ENCODE assay signal across 19 cellular contexts in the genomic region with DNA sequence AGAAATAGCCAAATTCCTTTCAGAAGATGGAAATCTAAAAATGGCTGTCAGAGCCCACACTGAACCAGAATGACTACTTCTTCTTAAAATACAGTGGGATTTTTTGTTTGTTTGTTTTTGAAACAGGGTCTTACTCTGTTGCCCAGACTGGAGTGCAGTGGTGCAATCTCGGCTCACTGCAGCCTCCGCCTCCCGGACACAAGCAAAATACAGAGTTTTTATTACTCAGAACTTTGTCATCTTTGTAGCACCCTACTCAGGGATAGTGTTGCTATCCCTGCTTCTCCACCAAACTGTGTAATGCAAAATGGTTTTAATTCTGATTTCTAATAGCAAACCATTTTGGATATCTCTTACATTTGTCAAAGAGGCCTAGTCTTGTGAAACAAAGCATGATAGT.
"Had no signal": no experiment of that assay in that cellular context is flagged by ENCODE, and none has a peak within 500 bp of the region (broad histone marks: within the 10 kb centered on the region; RNA-seq: fewer than 3 reads in every experiment).

No MANE protein-coding gene starts in this region.

- H3K4me3 ChIP-seq: esophagus muscularis mucosa, heart left ventricle, mucosa of descending colon, ovary, right atrium auricular region, thyroid gland had no signal

- DNase-seq: effector memory CD8-positive, alpha-beta T cell; foreskin melanocyte; heart left ventricle; hippocampal formation; kidney glomerular epithelial cell; mammary epithelial cell; mucosa of descending colon; naive thymus-derived CD8-positive, alpha-beta T cell; ovary; small intestine; stimulated activated CD4-positive, alpha-beta T cell treated with anti-CD3 and anti-CD28 coated beads, Interleukin-2, amount 100 ng/mL, for 48 hours; stimulated activated naive CD4-positive, alpha-beta T cell treated with Interleukin-2 at 50 U/mL for 16 hours; thyroid gland had no signal

- H3K27ac ChIP-seq: epithelial cell of prostate, esophagus muscularis mucosa, heart left ventricle, neutrophil, ovary, right atrium auricular region, thyroid gland had no signal

- H3K27me3 Mint-ChIP-seq: dendritic cell treated with granulocyte-macrophage colony-stimulating factor and Interleukin-4, amounts not matched to agents 40 ng/mL and 50 ng/mL, for 4 days; effector memory CD8-positive, alpha-beta T cell; naive thymus-derived CD8-positive, alpha-beta T cell; type B pancreatic cell had no signal

- H3K4me1 ChIP-seq: esophagus muscularis mucosa, right atrium auricular region, thyroid gland had no signal

- H3K4me3 Mint-ChIP-seq: dendritic cell treated with granulocyte-macrophage colony-stimulating factor and Interleukin-4, amounts not matched to agents 40 ng/mL and 50 ng/mL, for 4 days; effector memory CD8-positive, alpha-beta T cell; naive thymus-derived CD8-positive, alpha-beta T cell; type B pancreatic cell had no signal

- H3K9me3 ChIP-seq: esophagus muscularis mucosa, heart left ventricle, mucosa of descending colon, neutrophil, ovary, right atrium auricular region, thyroid gland had no signal

- ATAC-seq: effector memory CD8-positive, alpha-beta T cell; heart left ventricle; mucosa of descending colon; naive thymus-derived CD8-positive, alpha-beta T cell had no signal

- H3K9me3 Mint-ChIP-seq: dendritic cell treated with granulocyte-macrophage colony-stimulating factor and Interleukin-4, amounts not matched to agents 40 ng/mL and 50 ng/mL, for 4 days; effector memory CD8-positive, alpha-beta T cell; naive thymus-derived CD8-positive, alpha-beta T cell; type B pancreatic cell had no signal

- H3K27me3 ChIP-seq: esophagus muscularis mucosa, heart left ventricle, neutrophil, ovary, right atrium auricular region, thyroid gland had no signal

- H3K27ac Mint-ChIP-seq: dendritic cell treated with granulocyte-macrophage colony-stimulating factor and Interleukin-4, amounts not matched to agents 40 ng/mL and 50 ng/mL, for 4 days; effector memory CD8-positive, alpha-beta T cell; type B pancreatic cell had no signal

- H3K36me3 ChIP-seq: ovary had no signal
